1 cellular context compared by ENCODE assay signal in the genomic region with DNA sequence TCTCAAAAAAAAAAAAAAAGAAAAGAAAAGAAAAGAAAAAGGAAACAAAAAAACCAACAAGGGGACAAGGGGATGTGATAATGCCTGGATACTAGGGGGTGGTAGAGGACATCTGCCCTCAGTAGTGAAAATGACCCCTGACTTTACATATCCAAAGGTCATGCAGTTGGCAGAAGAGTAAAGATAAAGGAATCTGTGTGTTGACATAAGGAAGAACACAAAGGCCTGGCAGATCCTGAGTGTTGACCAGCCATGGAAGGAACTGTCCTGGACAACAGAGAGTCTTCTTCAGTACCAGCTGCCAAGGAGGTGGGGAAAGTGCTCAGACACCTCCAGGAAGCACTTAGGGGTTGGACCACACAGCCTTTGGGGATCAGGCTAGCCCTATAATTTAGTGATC.
TF ChIP-seq lines count a peak whose summit lies in the region.

No MANE protein-coding gene starts in this region.

TF ChIP-seq in HepG2, 621 proteins besides CTCF, POLR2A, EP300 and RAD21 (continued from another document and continues in another):
- TF ChIP-seq LRRFIP1 (CRISPR knock-in tag; conservative IDR thresholded peaks at IDR 0.05) = no peak
- TF ChIP-seq ZNF318 (CRISPR knock-in tag; IDR thresholded peaks at IDR 0.05) = no peak
- TF ChIP-seq, protein P1, sequence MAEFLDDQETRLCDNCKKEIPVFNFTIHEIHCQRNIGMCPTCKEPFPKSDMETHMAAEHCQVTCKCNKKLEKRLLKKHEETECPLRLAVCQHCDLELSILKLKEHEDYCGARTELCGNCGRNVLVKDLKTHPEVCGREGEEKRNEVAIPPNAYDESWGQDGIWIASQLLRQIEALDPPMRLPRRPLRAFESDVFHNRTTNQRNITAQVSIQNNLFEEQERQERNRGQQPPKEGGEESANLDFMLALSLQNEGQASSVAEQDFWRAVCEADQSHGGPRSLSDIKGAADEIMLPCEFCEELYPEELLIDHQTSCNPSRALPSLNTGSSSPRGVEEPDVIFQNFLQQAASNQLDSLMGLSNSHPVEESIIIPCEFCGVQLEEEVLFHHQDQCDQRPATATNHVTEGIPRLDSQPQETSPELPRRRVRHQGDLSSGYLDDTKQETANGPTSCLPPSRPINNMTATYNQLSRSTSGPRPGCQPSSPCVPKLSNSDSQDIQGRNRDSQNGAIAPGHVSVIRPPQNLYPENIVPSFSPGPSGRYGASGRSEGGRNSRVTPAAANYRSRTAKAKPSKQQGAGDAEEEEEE (CRISPR knock-in tag; IDR thresholded peaks at IDR 0.05; ENCODE audit: borderline replicate concordance) = no peak
- no peak for TF ChIP-seq GZF1 (CRISPR knock-in tag; IDR thresholded peaks at IDR 0.05)
- TF ChIP-seq ZNF264 (CRISPR knock-in tag; IDR thresholded peaks at IDR 0.05) = peak; percentile 47; the same call in 1 of the 2 replicates
- peak; percentile 37 for TF ChIP-seq TEAD3 (CRISPR knock-in tag; optimal IDR thresholded peaks at IDR 0.05; ENCODE audit: borderline replicate concordance)
- no peak for TF ChIP-seq ZNF30 (CRISPR knock-in tag; IDR thresholded peaks at IDR 0.05)
- no peak for TF ChIP-seq ZNF605 (CRISPR knock-in tag; IDR thresholded peaks at IDR 0.05)
- peak; percentile 86 for TF ChIP-seq ZEB1 (IDR thresholded peaks at IDR 0.05; ENCODE audit: insufficient replicate concordance, low read depth)
- TF ChIP-seq TBX3 (IDR thresholded peaks at IDR 0.05; ENCODE audit: borderline replicate concordance) = peak; percentile 32; the same call in 1 of the 2 replicates
- peak; percentile 73; the same call in 1 of the 2 replicates for TF ChIP-seq THRA (CRISPR knock-in tag; IDR thresholded peaks at IDR 0.05; ENCODE audit: borderline replicate concordance)
- no peak for TF ChIP-seq ZNF382 (CRISPR knock-in tag; IDR thresholded peaks at IDR 0.05; ENCODE audit: borderline replicate concordance)
- peak; percentile 91 for TF ChIP-seq HNF4G (IDR thresholded peaks at IDR 0.05; ENCODE audit: borderline replicate concordance, low read depth, low read length)
- TF ChIP-seq HNF4G (CRISPR knock-in tag; IDR thresholded peaks at IDR 0.05; ENCODE audit: borderline replicate concordance, low read depth) = peak; percentile 77; the same call in 1 of the 2 replicates
- no peak for TF ChIP-seq ZNF678 (CRISPR knock-in tag; IDR thresholded peaks at IDR 0.05)
- peak; percentile 73 for TF ChIP-seq MED1 (CRISPR knock-in tag; IDR thresholded peaks at IDR 0.05)
- TF ChIP-seq PRMT3 (CRISPR knock-in tag; IDR thresholded peaks at IDR 0.05; ENCODE audit: borderline replicate concordance, low read depth) = no peak
- TF ChIP-seq ZNF543 (CRISPR knock-in tag; IDR thresholded peaks at IDR 0.05) = no peak
- no peak for TF ChIP-seq SMYD3 (CRISPR knock-in tag; IDR thresholded peaks at IDR 0.05)
- peak; percentile 55; the same call in 1 of the 2 replicates for TF ChIP-seq PITX1 (CRISPR knock-in tag; IDR thresholded peaks at IDR 0.05)
- TF ChIP-seq ZNF329 (CRISPR knock-in tag; IDR thresholded peaks at IDR 0.05; ENCODE audit: low read depth) = no peak
- TF ChIP-seq ZFY (CRISPR knock-in tag; IDR thresholded peaks at IDR 0.05) = peak; percentile 42; the same call in 1 of the 2 replicates
- peak; percentile 41; the same call in 1 of the 2 replicates for TF ChIP-seq KDM6A (CRISPR knock-in tag; IDR thresholded peaks at IDR 0.05; ENCODE audit: low read depth)
- TF ChIP-seq FOXA1 (IDR thresholded peaks at IDR 0.05) = peak; percentile 76; the same call in 1 of the 2 replicates
- TF ChIP-seq FOXA1 (CRISPR knock-in tag; IDR thresholded peaks at IDR 0.05) = peak; percentile 89
- TF ChIP-seq ZNF282 (IDR thresholded peaks at IDR 0.05; ENCODE audit: partially characterized antibody) = no peak
- no peak for TF ChIP-seq ZNF790 (CRISPR knock-in tag; IDR thresholded peaks at IDR 0.05; ENCODE audit: borderline replicate concordance)
- peak; percentile 40; the same call in 1 of the 2 replicates for TF ChIP-seq ARID4A (CRISPR knock-in tag; IDR thresholded peaks at IDR 0.05; ENCODE audit: borderline replicate concordance)
- TF ChIP-seq ARHGAP35 (CRISPR knock-in tag; IDR thresholded peaks at IDR 0.05; ENCODE audit: borderline replicate concordance) = no peak
- TF ChIP-seq CREM (IDR thresholded peaks at IDR 0.05) = peak; percentile 65; the same call in 1 of the 2 replicates
- no peak for TF ChIP-seq CREM (CRISPR knock-in tag; IDR thresholded peaks at IDR 0.05)
- TF ChIP-seq, protein P2, sequence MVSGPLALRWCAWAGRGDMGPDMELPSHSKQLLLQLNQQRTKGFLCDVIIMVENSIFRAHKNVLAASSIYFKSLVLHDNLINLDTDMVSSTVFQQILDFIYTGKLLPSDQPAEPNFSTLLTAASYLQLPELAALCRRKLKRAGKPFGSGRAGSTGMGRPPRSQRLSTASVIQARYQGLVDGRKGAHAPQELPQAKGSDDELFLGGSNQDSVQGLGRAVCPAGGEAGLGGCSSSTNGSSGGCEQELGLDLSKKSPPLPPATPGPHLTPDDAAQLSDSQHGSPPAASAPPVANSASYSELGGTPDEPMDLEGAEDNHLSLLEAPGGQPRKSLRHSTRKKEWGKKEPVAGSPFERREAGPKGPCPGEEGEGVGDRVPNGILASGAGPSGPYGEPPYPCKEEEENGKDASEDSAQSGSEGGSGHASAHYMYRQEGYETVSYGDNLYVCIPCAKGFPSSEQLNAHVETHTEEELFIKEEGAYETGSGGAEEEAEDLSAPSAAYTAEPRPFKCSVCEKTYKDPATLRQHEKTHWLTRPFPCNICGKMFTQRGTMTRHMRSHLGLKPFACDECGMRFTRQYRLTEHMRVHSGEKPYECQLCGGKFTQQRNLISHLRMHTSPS (CRISPR knock-in tag; IDR thresholded peaks at IDR 0.05; ENCODE audit: low read depth) = peak; percentile 86
- no peak for TF ChIP-seq YEATS4 (CRISPR knock-in tag; IDR thresholded peaks at IDR 0.05; ENCODE audit: borderline replicate concordance)
- TF ChIP-seq FOSL2 (CRISPR knock-in tag; IDR thresholded peaks at IDR 0.05) = 0 out of 2 replicates have a peak, but pooled peaks have one; percentile 34
- TF ChIP-seq NCOR1 (IDR thresholded peaks at IDR 0.05; ENCODE audit: borderline replicate concordance, low read length) = peak; percentile 70; the same call in 1 of the 2 replicates
- TF ChIP-seq ZNF816 (CRISPR knock-in tag; IDR thresholded peaks at IDR 0.05; ENCODE audit: borderline replicate concordance) = no peak
- no peak for TF ChIP-seq SOX6 (IDR thresholded peaks at IDR 0.05)
- TF ChIP-seq SOX6 (CRISPR knock-in tag; IDR thresholded peaks at IDR 0.05) = peak; percentile 93
- 0 out of 2 replicates have a peak, but pooled peaks have one; percentile 30 for TF ChIP-seq ZNF652 (CRISPR knock-in tag; IDR thresholded peaks at IDR 0.05; ENCODE audit: borderline replicate concordance, low read depth)
- no peak for TF ChIP-seq ARNTL (CRISPR knock-in tag; IDR thresholded peaks at IDR 0.05)
